In the genomic region with DNA sequence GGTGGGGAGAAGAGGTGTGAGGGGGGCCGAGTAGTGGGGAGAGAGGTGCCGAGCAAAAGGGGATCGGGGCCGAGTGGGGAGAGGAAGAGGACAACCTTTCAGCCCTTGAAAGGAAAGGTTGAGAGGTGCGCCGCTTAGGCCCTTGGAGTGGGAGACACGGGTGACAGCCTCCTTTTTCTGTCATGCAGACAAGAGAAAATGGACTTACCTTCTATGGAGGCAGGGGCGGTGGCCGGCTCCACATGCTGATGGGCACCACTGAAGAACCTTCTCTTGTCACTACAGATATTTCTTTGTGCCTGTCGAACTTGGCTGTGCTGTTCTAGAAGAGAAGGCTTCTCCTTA, we compare ENCODE assay signal across 7 cellular contexts. TPM values are rescaled to one million over a fixed set of nuclear protein-coding genes. Genes with fewer than 3 reads are reported as not detected.
DNase-seq lines count a peak whose midpoint lies in the region; ATAC-seq and TF ChIP-seq lines count a peak whose summit lies in the region.

No MANE protein-coding gene starts in this region.

- peaks cover 4% of the 10 kb centered on the region; the same call in 1 of the 2 replicates for H3K36me3 ChIP-seq in Loucy (ENCODE audit: insufficient read depth, low read length)

- peak overlapping the region; percentile 89 for H3K4me2 ChIP-seq in Loucy (ENCODE audit: low read depth, low read length, poor library complexity, severe bottlenecking)

- peak overlapping the region; percentile 98 for H2AFZ ChIP-seq in Loucy (ENCODE audit: low read length)

- no peaks in the 10 kb centered on the region for H3K9me2 ChIP-seq in Loucy (replicated peaks; ENCODE audit: low read depth, low read length)

- peak overlapping the region; percentile 94 for H3K4me3 ChIP-seq in Loucy (ENCODE audit: low read length, poor library complexity, severe bottlenecking)
- peak overlapping the region; percentile 85 for H3K4me3 ChIP-seq in astrocyte of the cerebellum (ENCODE audit: low read depth, low read length)

- H3F3A ChIP-seq in Loucy (ENCODE audit: low read depth) = no peaks in the 10 kb centered on the region

- in situ Hi-C loops in astrocyte of the cerebellum (cut with HindIII; ENCODE audit: low sequenced_read_pairs) = no loop called here

- TF ChIP-seq CTCF in Loucy (conservative IDR thresholded peaks at IDR 0.05; ENCODE audit: low read length) = no peak
- TF ChIP-seq CTCF in astrocyte of the cerebellum (IDR thresholded peaks at IDR 0.05; ENCODE audit: low read depth, low read length, missing control alignments) = no peak

- peak overlapping the region; percentile 89 for H3K9ac ChIP-seq in Loucy (ENCODE audit: low read depth, low read length, poor library complexity, severe bottlenecking)

- no peaks in the 10 kb centered on the region for H4K20me1 ChIP-seq in Loucy (ENCODE audit: insufficient read depth, low read length, poor library complexity, severe bottlenecking)

- DNase-seq in astrocyte of the cerebellum (ENCODE audit: low read depth) (no peak), iris pigment epithelial cell (ENCODE audit: low read depth) (peak; percentile 12), occipital lobe (lab: John Stamatoyannopoulos, UW) (no peak), NCI-H510A treated with DMSO at 0.1 percent for 48 hours (lab: John Stamatoyannopoulos, UW) (no peak)
- peak; percentile 16 to 19 for DNase-seq in stimulated activated CD4-positive, alpha-beta T cell treated with anti-CD3 and anti-CD28 coated beads, Interleukin-2, amount 100 ng/mL, for 48 hours

- peak; percentile 2 for ATAC-seq in GM18907 (IDR thresholded peaks at IDR 0.05; ENCODE audit: unreplicated experiment)

- no peaks in the 10 kb centered on the region for H3K27me3 ChIP-seq in Loucy (ENCODE audit: insufficient read depth, low read length, poor library complexity, severe bottlenecking)

- peaks cover 25% of the 10 kb centered on the region for H3K4me1 ChIP-seq in Loucy (ENCODE audit: insufficient read depth, low read length, poor library complexity, severe bottlenecking)

- peaks cover 46% of the 10 kb centered on the region for H3K79me2 ChIP-seq in Loucy (ENCODE audit: insufficient read depth, low read length)

- no peaks in the 10 kb centered on the region for H3K9me3 ChIP-seq in Loucy (ENCODE audit: insufficient read depth, low read depth, low read length)

RNA-seq across cellular contexts. Expression of gene KLHL18, which starts 0.4 kb away (rescaled TPM):
- total RNA-seq in occipital lobe = 26.5 TPM

RNA-seq across cellular contexts. Expression of gene KIF9, which starts 0.6 kb away (rescaled TPM):
- 3.1 TPM for total RNA-seq in occipital lobe

Comparison
In these comparisons a context has a peak if more than half of its experiments do, and no peak if none do; other contexts are left out.
1. DNase-seq: peak in iris pigment epithelial cell (single experiment) and stimulated activated CD4-positive, alpha-beta T cell treated with anti-CD3 and anti-CD28 coated beads, Interleukin-2, amount 100 ng/mL, for 48 hours (2 of 2); none in astrocyte of the cerebellum (single experiment), occipital lobe (single experiment) and NCI-H510A treated with DMSO at 0.1 percent for 48 hours (single experiment).